In the genomic region with DNA sequence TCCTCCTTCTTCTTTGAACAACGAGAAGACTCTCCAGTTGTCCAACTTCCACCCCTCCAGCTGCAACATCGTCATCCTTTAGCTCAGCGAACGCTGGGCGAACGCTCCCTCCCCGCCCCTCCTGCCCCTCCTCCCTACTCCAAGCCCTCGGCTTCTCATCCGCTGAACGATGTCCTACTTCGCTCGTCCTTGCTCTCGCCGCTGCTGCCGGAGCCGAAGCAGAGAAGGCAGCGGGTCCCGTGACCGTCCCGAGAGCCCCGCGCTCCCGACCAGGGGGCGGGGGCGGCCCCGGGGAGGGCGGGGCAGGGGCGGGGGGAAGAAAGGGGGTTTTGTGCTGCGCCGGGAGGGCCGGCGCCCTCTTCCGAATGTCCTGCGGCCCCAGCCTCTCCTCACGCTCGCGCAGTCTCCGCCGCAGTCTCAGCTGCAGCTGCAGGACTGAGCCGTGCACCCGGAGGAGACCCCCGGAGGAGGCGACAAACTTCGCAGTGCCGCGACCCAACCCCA, we compare ENCODE assay signal across 8 cellular contexts. TPM values are rescaled to one million over a fixed set of nuclear protein-coding genes. Genes with fewer than 3 reads are reported as not detected.
A peak's percentile ranks its signal among the peaks of the same experiment; 100 is the strongest.
DNase-seq lines count a peak whose midpoint lies in the region; ATAC-seq, FAIRE-seq and TF ChIP-seq lines count a peak whose summit lies in the region.

TSS of gene BCAN (plus strand) at position 357 of the 504 bp plus-strand sequence. CDS start 3,938 bp downstream, outside the sequence.

- peak within 1 kb of the TSS in 1 of 7 donors; percentile 68 for H3K27ac Mint-ChIP-seq in CD14-positive monocyte
- no peak within 1 kb of the TSS for H3K27ac Mint-ChIP-seq in dendritic cell treated with granulocyte-macrophage colony-stimulating factor and Interleukin-4, amounts not matched to agents 40 ng/mL and 50 ng/mL, for 4 days
- H3K27ac Mint-ChIP-seq in naive thymus-derived CD4-positive, alpha-beta T cell: no peak within 1 kb of the TSS

- peaks cover 8% of the 10 kb centered on the region for H3K4me1 Mint-ChIP-seq in CD14-positive monocyte
- peaks cover 14% of the 10 kb centered on the region for H3K4me1 Mint-ChIP-seq in dendritic cell treated with granulocyte-macrophage colony-stimulating factor and Interleukin-4, amounts not matched to agents 40 ng/mL and 50 ng/mL, for 4 days (ENCODE audit: low read depth)
- H3K4me1 Mint-ChIP-seq in naive thymus-derived CD4-positive, alpha-beta T cell: peaks cover 24 to 40% (median 29%) of the 10 kb centered on the region in 7 donors

- H3K4me3 ChIP-seq in naive thymus-derived CD4-positive, alpha-beta T cell (ENCODE audit: low read length): no peak within 1 kb of the TSS

- no peak for DNase-seq in CD14-positive monocyte (ENCODE audit: low spot score)
- DNase-seq in NCI-H2227 treated with DMSO at 0.1 percent for 48 hours (lab: John Stamatoyannopoulos, UW): peak; percentile 71
- DNase-seq in naive thymus-derived CD4-positive, alpha-beta T cell: no peak
- DNase-seq in H54 (ENCODE audit: insufficient read length, low spot score): no peak
- no peak for DNase-seq in RPMI8226
- no peak for DNase-seq in dedifferentiated amniotic fluid mesenchymal stem cell (ENCODE audit: extremely low spot score)

- peak within 1 kb of the TSS; percentile 13 to 80 for H3K4me3 Mint-ChIP-seq in CD14-positive monocyte
- peak within 1 kb of the TSS; percentile 30 for H3K4me3 Mint-ChIP-seq in dendritic cell treated with granulocyte-macrophage colony-stimulating factor and Interleukin-4, amounts not matched to agents 40 ng/mL and 50 ng/mL, for 4 days
- peak within 1 kb of the TSS; percentile 63 to 82 (median 74) for H3K4me3 Mint-ChIP-seq in naive thymus-derived CD4-positive, alpha-beta T cell

- H3K27me3 Mint-ChIP-seq in CD14-positive monocyte (ENCODE audit: low read depth in 3 of 3): peaks cover 82 to 94% (median 90%) of the 10 kb centered on the region in 3 donors
- H3K27me3 Mint-ChIP-seq in dendritic cell treated with granulocyte-macrophage colony-stimulating factor and Interleukin-4, amounts not matched to agents 40 ng/mL and 50 ng/mL, for 4 days: peaks cover 91% of the 10 kb centered on the region
- H3K27me3 Mint-ChIP-seq in naive thymus-derived CD4-positive, alpha-beta T cell: peaks cover 78 to 89% (median 80%) of the 10 kb centered on the region in 5 donors

- peaks cover 18 to 22% of the 10 kb centered on the region in 2 donors for H3K27me3 ChIP-seq in naive thymus-derived CD4-positive, alpha-beta T cell (ENCODE audit: control insufficient read depth in 2 of 2, insufficient read depth in 2 of 2, low read length in 2 of 2)

- no peak for TF ChIP-seq POLR2A in H54 (IDR thresholded peaks at IDR 0.05; ENCODE audit: low read depth, low read length)

- no peaks in the 10 kb centered on the region for H3K36me3 ChIP-seq in naive thymus-derived CD4-positive, alpha-beta T cell (ENCODE audit: control insufficient read depth in 2 of 3, insufficient read depth in 3 of 3, low read length in 3 of 3)

- POLR2A ChIA-PET in naive thymus-derived CD4-positive, alpha-beta T cell (lab: Charles Lee): interaction anchor here (0.6 to 1.1 kb wide), 3 partner anchors 15 to 66 kb away, joined by 3 to 4 read pairs (median 4); no protein-coding TSS in a partner anchor

- peaks cover 0 to 26% of the 10 kb centered on the region in 2 donors for H3K4me1 ChIP-seq in naive thymus-derived CD4-positive, alpha-beta T cell (ENCODE audit: control insufficient read depth in 2 of 2, insufficient read depth in 2 of 2, low read length in 2 of 2)

- CTCF ChIA-PET in naive thymus-derived CD4-positive, alpha-beta T cell (lab: Charles Lee): interaction anchor here (0.6 kb wide), 1 partner anchor 281 kb away, joined by 3 read pairs; no protein-coding TSS in a partner anchor

- H3K27ac ChIP-seq in naive thymus-derived CD4-positive, alpha-beta T cell (ENCODE audit: low read depth, low read length): no peak within 1 kb of the TSS

- H3K9me3 ChIP-seq in naive thymus-derived CD4-positive, alpha-beta T cell (ENCODE audit: control insufficient read depth in 2 of 3, low read length in 3 of 3): no peaks in the 10 kb centered on the region

- H3K36me3 Mint-ChIP-seq in CD14-positive monocyte: peaks cover 3 to 4% of the 10 kb centered on the region in 2 donors
- H3K36me3 Mint-ChIP-seq in dendritic cell treated with granulocyte-macrophage colony-stimulating factor and Interleukin-4, amounts not matched to agents 40 ng/mL and 50 ng/mL, for 4 days (ENCODE audit: low read depth): no peaks in the 10 kb centered on the region
- H3K36me3 Mint-ChIP-seq in naive thymus-derived CD4-positive, alpha-beta T cell: no peaks in the 10 kb centered on the region

- TF ChIP-seq CTCF in CD14-positive monocyte (IDR thresholded peaks at IDR 0.05): no peak

- peaks cover 0 to 12% (median 3%) of the 10 kb centered on the region in 7 donors for H3K9me3 Mint-ChIP-seq in CD14-positive monocyte
- H3K9me3 Mint-ChIP-seq in dendritic cell treated with granulocyte-macrophage colony-stimulating factor and Interleukin-4, amounts not matched to agents 40 ng/mL and 50 ng/mL, for 4 days: no peaks in the 10 kb centered on the region
- H3K9me3 Mint-ChIP-seq in naive thymus-derived CD4-positive, alpha-beta T cell: peaks cover 0 to 3% (median 0%) of the 10 kb centered on the region in 11 donors

- no peak for FAIRE-seq in H54 (lab: Jason Lieb, UNC)

- peak; percentile 31 for ATAC-seq in naive thymus-derived CD4-positive, alpha-beta T cell
- no peak for ATAC-seq in HG03520 (IDR thresholded peaks at IDR 0.05; ENCODE audit: unreplicated experiment)

- intact Hi-C loops in CD14-positive monocyte (cut with micrococcal nuclease): no loop called here
- intact Hi-C loops in dendritic cell treated with granulocyte-macrophage colony-stimulating factor and Interleukin-4, amounts not matched to agents 40 ng/mL and 50 ng/mL, for 4 days (cut with micrococcal nuclease): no loop called here
- intact Hi-C loops in naive thymus-derived CD4-positive, alpha-beta T cell (cut with micrococcal nuclease): loop anchor here (2.0 kb wide), 1 partner anchor 15 kb away; no protein-coding TSS in a partner anchor

RNA-seq across cellular contexts. Expression of gene BCAN, which starts in this region (rescaled TPM):
- not detected for polyA plus RNA-seq in CD14-positive monocyte
- not detected for total RNA-seq in naive thymus-derived CD4-positive, alpha-beta T cell
- polyA plus RNA-seq in naive thymus-derived CD4-positive, alpha-beta T cell: not detected

Comparison
In these comparisons a context has a peak if more than half of its experiments do, and no peak if none do; other contexts are left out.
1. Peak in ATAC-seq in naive thymus-derived CD4-positive, alpha-beta T cell; RNA of the gene not detected or under 1 TPM.
2. intact Hi-C loops: an anchor here in naive thymus-derived CD4-positive, alpha-beta T cell (2.0 kb wide); none called in CD14-positive monocyte and dendritic cell treated with granulocyte-macrophage colony-stimulating factor and Interleukin-4, amounts not matched to agents 40 ng/mL and 50 ng/mL, for 4 days.